21 cellular contexts compared by ENCODE assay signal in the genomic region with DNA sequence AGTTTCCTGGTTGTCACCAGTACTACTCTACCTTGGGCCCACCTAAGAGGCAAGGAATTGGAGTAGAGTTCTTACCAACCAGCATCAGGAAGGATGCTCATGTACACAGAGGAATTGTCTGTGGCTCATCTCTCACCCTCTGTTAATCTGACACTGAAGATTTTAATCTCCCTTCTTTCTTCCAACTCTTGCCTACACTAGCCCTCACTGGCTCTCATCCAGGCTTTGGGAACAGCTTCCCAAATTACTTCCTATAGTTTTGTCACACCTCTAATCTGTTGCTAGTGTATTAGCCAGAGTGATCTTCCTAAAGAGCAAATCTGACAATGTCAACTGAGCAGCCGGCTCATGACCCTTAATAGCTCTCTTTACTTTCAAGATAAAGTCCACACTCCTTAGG.
DNase-seq lines count a peak whose midpoint lies in the region; ATAC-seq, FAIRE-seq and TF ChIP-seq lines count a peak whose summit lies in the region.
"Had no signal": no experiment of that assay in that cellular context is flagged by ENCODE, and none has a peak within 500 bp of the region (broad histone marks: within the 10 kb centered on the region; RNA-seq: fewer than 3 reads in every experiment).

No MANE protein-coding gene starts in this region.

- H3K9ac ChIP-seq in H9 (ENCODE audit: extremely low read depth, insufficient read length, low read length), result no peak overlapping the region
- H3K9ac ChIP-seq in astrocyte (ENCODE audit: low read length), result no peak overlapping the region

- intact Hi-C loops in esophagus muscularis mucosa (cut with DNase I), result no loop called here

- no peak overlapping the region for H3K56ac ChIP-seq in H9 (ENCODE audit: insufficient read length, low read depth, low read length)

- H4K20me1 ChIP-seq in H9 (ENCODE audit: control insufficient read depth, insufficient read depth, insufficient read length) (no peaks in the 10 kb centered on the region), astrocyte (ENCODE audit: insufficient read depth, low read length) (no peaks in the 10 kb centered on the region)

- H4K91ac ChIP-seq in H9 (ENCODE audit: insufficient read length, low read depth, low read length), result no peak overlapping the region

- no peaks in the 10 kb centered on the region for H3K23me2 ChIP-seq in H9 (ENCODE audit: insufficient read length, low read depth, low read length, poor library complexity, severe bottlenecking)

- H2BK120ac ChIP-seq in H9 (ENCODE audit: low read depth, low read length, poor library complexity, severe bottlenecking), result no peak overlapping the region

- H3K36me3 ChIP-seq in astrocyte (ENCODE audit: insufficient read depth, low read length) (no peaks in the 10 kb centered on the region), esophagus muscularis mucosa (no peaks in the 10 kb centered on the region)
- H3K36me3 ChIP-seq: HAP-1 had no signal

- H3K18ac ChIP-seq in H9 (ENCODE audit: insufficient read length, low read depth, low read length), result no peak overlapping the region

- H3K9me3 ChIP-seq in H9 (ENCODE audit: control insufficient read depth, low read depth, low read length) (no peaks in the 10 kb centered on the region), astrocyte (ENCODE audit: insufficient read depth, low read depth, low read length) (no peaks in the 10 kb centered on the region), esophagus muscularis mucosa (no peaks in the 10 kb centered on the region)
- H3K9me3 ChIP-seq: HAP-1 had no signal

- no peaks in the 10 kb centered on the region for H3K9me3 Mint-ChIP-seq in H9
- H3K9me3 Mint-ChIP-seq in astrocyte (ENCODE audit: unreplicated experiment), result no peaks in the 10 kb centered on the region
- H3K9me3 Mint-ChIP-seq: CD4-positive, alpha-beta T cell; GM23338 had no signal

- no peak overlapping the region for H3K4ac ChIP-seq in H9 (ENCODE audit: low read depth, low read length)

- no peak overlapping the region for H3K23ac ChIP-seq in H9 (ENCODE audit: insufficient read length, low read depth, low read length)

- no peak overlapping the region for H2BK5ac ChIP-seq in H9 (ENCODE audit: insufficient read length, low read length)

- H3K4me2 ChIP-seq in H9 (ENCODE audit: insufficient read depth, insufficient read length, low read length) (no peak overlapping the region), astrocyte (ENCODE audit: low read length) (no peak overlapping the region)
- H3K4me2 ChIP-seq: GM23338 had no signal

- TF ChIP-seq CTCF in H9 (conservative IDR thresholded peaks at IDR 0.05) (no peak), astrocyte (IDR thresholded peaks at IDR 0.05; ENCODE audit: insufficient read depth, low read depth, low read length) (no peak), esophagus muscularis mucosa (IDR thresholded peaks at IDR 0.05) (no peak)

- H3K27me3 ChIP-seq in H9 (ENCODE audit: insufficient read depth, low read length), result no peaks in the 10 kb centered on the region
- peaks cover 4% of the 10 kb centered on the region for H3K27me3 ChIP-seq in astrocyte (ENCODE audit: insufficient read depth, low read length)
- no peaks in the 10 kb centered on the region for H3K27me3 ChIP-seq in esophagus muscularis mucosa

- H3K4me1 Mint-ChIP-seq in H9 (peaks cover 59 to 61% of the 10 kb centered on the region in 2 experiments), astrocyte (ENCODE audit: low read depth, unreplicated experiment) (peaks cover 40% of the 10 kb centered on the region)

- no peak overlapping the region for H2BK15ac ChIP-seq in H9 (ENCODE audit: low read depth, low read length)

- H3K79me1 ChIP-seq in H9 (ENCODE audit: insufficient read depth, low read depth, low read length, poor library complexity, severe bottlenecking), result no peaks in the 10 kb centered on the region

- no peak overlapping the region for H3K14ac ChIP-seq in H9 (ENCODE audit: insufficient read depth, low read length)

- no peak overlapping the region for H2BK20ac ChIP-seq in H9 (ENCODE audit: low read depth, low read length, poor library complexity, severe bottlenecking)

- peak overlapping the region; percentile 30 for H2AK5ac ChIP-seq in H9 (ENCODE audit: insufficient read length, low read length)

- H4K8ac ChIP-seq in H9 (replicated peaks; ENCODE audit: insufficient read length, low read depth, low read length), result no peak overlapping the region

- H3K4me1 ChIP-seq in H9 (ENCODE audit: insufficient read depth, low read length), result peaks cover 6% of the 10 kb centered on the region; the same call in 1 of the 2 replicates
- peaks cover 11% of the 10 kb centered on the region for H3K4me1 ChIP-seq in astrocyte (ENCODE audit: insufficient read depth, low read length)
- peaks cover 7 to 14% (median 9%) of the 10 kb centered on the region in 4 donors for H3K4me1 ChIP-seq in esophagus muscularis mucosa

- H3T11ph ChIP-seq in H9 (ENCODE audit: low read length), result no peak overlapping the region

- H2AFZ ChIP-seq in H9 (ENCODE audit: low read length), result no peak overlapping the region
- no peak overlapping the region for H2AFZ ChIP-seq in astrocyte (ENCODE audit: low read depth, low read length)
- H2AFZ ChIP-seq: GM23338 had no signal

- no peak for TF ChIP-seq POLR2A in esophagus muscularis mucosa (IDR thresholded peaks at IDR 0.05; ENCODE audit: low read depth)

- H3K27ac Mint-ChIP-seq in H9, result no peak overlapping the region
- peak overlapping the region; percentile 30 for H3K27ac Mint-ChIP-seq in astrocyte (ENCODE audit: unreplicated experiment)
- H3K27ac Mint-ChIP-seq: CD4-positive, alpha-beta T cell; GM23338 had no signal

- H3K4me3 Mint-ChIP-seq in H9, result no peak overlapping the region
- no peak overlapping the region for H3K4me3 Mint-ChIP-seq in astrocyte (ENCODE audit: unreplicated experiment)
- H3K4me3 Mint-ChIP-seq: CD4-positive, alpha-beta T cell; GM23338 had no signal

- ATAC-seq in HG02870 (IDR thresholded peaks at IDR 0.05; ENCODE audit: unreplicated experiment) (no peak), HG02885 (IDR thresholded peaks at IDR 0.05; ENCODE audit: poor library complexity, unreplicated experiment) (no peak), HG03139 (IDR thresholded peaks at IDR 0.05; ENCODE audit: unreplicated experiment) (no peak)
- ATAC-seq: GM23338 had no signal

- no peak for FAIRE-seq in astrocyte (lab: Jason Lieb, UNC)
- FAIRE-seq: A204.1, GM12892, GM18507, HTR-8/SVneo had no signal

- H3K27me3 Mint-ChIP-seq in H9 (ENCODE audit: low read depth), result no peaks in the 10 kb centered on the region
- no peaks in the 10 kb centered on the region for H3K27me3 Mint-ChIP-seq in astrocyte (ENCODE audit: low read depth, unreplicated experiment)
- H3K27me3 Mint-ChIP-seq: CD4-positive, alpha-beta T cell had no signal

- H3K36me3 Mint-ChIP-seq in H9 (ENCODE audit: insufficient read depth in 1 of 3, low read depth in 3 of 3) (no peaks in the 10 kb centered on the region; a peak in 1 of 7 replicates), astrocyte (ENCODE audit: low read depth, unreplicated experiment) (peaks cover 2% of the 10 kb centered on the region)

- WGBS in H9 (ENCODE audit: extremely low coverage, insufficient read length, low lambda C conversion rate), result no CpG with 5 or more reads among the region's 1 CpG
- 77% methylated on average over 1 of the region's 1 CpG for WGBS in esophagus muscularis mucosa

- no peak overlapping the region for H3K4me3 ChIP-seq in astrocyte (ENCODE audit: insufficient read depth, low read depth, low read length)
- no peak overlapping the region for H3K4me3 ChIP-seq in esophagus muscularis mucosa
- H3K4me3 ChIP-seq: GM23338, HAP-1 had no signal

- no peak overlapping the region for H4K5ac ChIP-seq in H9 (ENCODE audit: insufficient read length, low read depth, low read length)

- no peak overlapping the region for H2BK12ac ChIP-seq in H9 (ENCODE audit: insufficient read length, low read depth, low read length)

- H3K79me2 ChIP-seq in H9 (ENCODE audit: insufficient read depth, low read length) (no peaks in the 10 kb centered on the region), astrocyte (ENCODE audit: insufficient read depth, low read length) (no peaks in the 10 kb centered on the region)

- no peak overlapping the region for H3K27ac ChIP-seq in H9 (ENCODE audit: insufficient read length, low read depth, low read length)
- no peak overlapping the region for H3K27ac ChIP-seq in astrocyte (ENCODE audit: low read depth, low read length)
- no peak overlapping the region for H3K27ac ChIP-seq in esophagus muscularis mucosa (replicated peaks in 1 of 4)
- H3K27ac ChIP-seq: C4-2B had no signal

- DNase-seq in H9 (no peak), astrocyte (ENCODE audit: low read depth) (no peak), esophagus muscularis mucosa (ENCODE audit: extremely low spot score) (peak; percentile 29), COLO668 (lab: John Stamatoyannopoulos, UW; ENCODE audit: unreplicated experiment) (no peak)
- DNase-seq: AML-193; CD4-positive, alpha-beta T cell; DMS153; DMS79; GDM1; IMR-90; KBM-7 had no signal

- TF ChIP-seq EP300 in esophagus muscularis mucosa (IDR thresholded peaks at IDR 0.05), result no peak
